Comparison of ENCODE assay signal across 7 cellular contexts in the genomic region with DNA sequence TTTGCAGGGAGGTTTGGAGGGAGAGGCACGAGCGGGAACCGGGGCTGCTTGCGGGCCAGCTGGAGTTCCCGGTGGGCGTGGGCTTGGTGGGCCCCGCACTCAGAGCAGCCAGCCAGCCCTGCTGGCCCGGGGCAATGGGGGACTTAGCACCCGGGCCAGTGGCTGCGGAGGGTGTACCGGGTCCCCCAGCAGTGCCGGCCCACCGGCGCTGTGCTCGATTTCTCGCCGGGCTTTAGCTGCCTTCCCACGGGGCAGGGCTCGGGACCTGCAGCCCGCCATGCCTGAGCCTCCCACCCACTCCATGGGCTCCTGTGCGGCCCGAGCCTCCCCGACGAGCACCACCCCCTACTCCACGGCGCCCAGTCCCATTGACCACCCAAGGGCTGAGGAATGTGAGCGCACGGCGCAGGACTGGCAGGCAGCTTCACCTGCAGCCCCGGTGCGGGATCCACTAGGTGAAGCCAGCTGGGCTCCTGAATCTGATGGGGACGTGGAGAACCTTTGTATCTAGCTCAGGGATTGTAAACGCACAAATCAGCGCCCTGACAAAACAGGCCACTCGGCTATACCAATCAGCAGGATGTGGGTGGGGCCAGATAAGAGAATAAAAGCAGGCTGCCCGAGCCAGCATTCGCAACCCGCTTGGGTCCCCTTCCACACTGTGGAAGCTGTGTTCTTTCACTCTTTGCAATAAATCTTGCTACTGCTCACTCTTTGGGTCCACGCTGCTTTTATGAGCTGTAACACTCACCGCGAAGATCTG.
DNase-seq lines count a peak whose midpoint lies in the region; ATAC-seq, FAIRE-seq and TF ChIP-seq lines count a peak whose summit lies in the region.
"Not testable (repeated sequence)": the region's sequence is repeated elsewhere in the genome, so short reads cannot be mapped to it uniquely, and the experiment has no call there.

No MANE protein-coding gene starts in this region.

- TF ChIP-seq RAD21 in K562 (CRISPR knock-in tag; conservative IDR thresholded peaks at IDR 0.05 in 1 of 2, IDR thresholded peaks at IDR 0.05 in 1 of 2) = not testable (repeated sequence)

- intact Hi-C loops in K562 (cut with micrococcal nuclease); spleen (cut with DNase I; ENCODE audit: low total_unique reads); stomach (cut with DNase I; ENCODE audit: low total_unique reads): not testable (repeated sequence)

- not testable (repeated sequence) for H3K27ac ChIP-seq in K562 (ENCODE audit: extremely low read depth, low read depth, low read length); right atrium auricular region; spleen; stomach

- not testable (repeated sequence) for H3K9me1 ChIP-seq in K562 (ENCODE audit: control insufficient read depth, insufficient read depth, low read length)

- DNase-seq in Jurkat, Clone E6-1 (ENCODE audit: low read depth, low spot score); K562 (ENCODE audit: extremely low read depth in 1 of 4, low spot score in 3 of 4); nephron progenitor cell: not testable (repeated sequence)
- DNase-seq in right atrium auricular region (ENCODE audit: low spot score) (peak; percentile 11), spleen (peak; percentile 66), stomach (peak; percentile 3), type B pancreatic cell (ENCODE audit: extremely low spot score, unreplicated experiment) (peak; percentile 51)

- POLR2A ChIA-PET in K562 (lab: Yijun Ruan, JAX) = not testable (repeated sequence)

- not testable (repeated sequence) for H3K79me2 ChIP-seq in K562 (ENCODE audit: control insufficient read depth, insufficient read depth, low read length)

- H3K9me3 ChIP-seq in K562 (replicated peaks; ENCODE audit: control insufficient read depth, insufficient read depth, low read depth, low read length); right atrium auricular region; spleen; stomach: not testable (repeated sequence)

- H3K4me3 Mint-ChIP-seq in nephron progenitor cell, type B pancreatic cell: not testable (repeated sequence)

- not testable (repeated sequence) for FAIRE-seq in K562 (lab: Jason Lieb, UNC)

- peaks cover 19% of the 10 kb centered on the region for H3K9me3 Mint-ChIP-seq in nephron progenitor cell
- not testable (repeated sequence) for H3K9me3 Mint-ChIP-seq in type B pancreatic cell

- CTCF ChIA-PET in K562 (lab: Yijun Ruan, JAX; ENCODE audit: low intra/inter-chr PET ratio) = not testable (repeated sequence)

- H3K27me3 ChIP-seq in K562 (ENCODE audit: control insufficient read depth in 2 of 2, insufficient read depth in 2 of 2, low read length in 2 of 2) = peaks cover 3 to 39% of the 10 kb centered on the region in 2 experiments; a peak in 4 of 5 replicates
- not testable (repeated sequence) for H3K27me3 ChIP-seq in right atrium auricular region; spleen (replicated peaks in 1 of 7); stomach

- not testable (repeated sequence) for H3K9ac ChIP-seq in K562 (ENCODE audit: insufficient read depth in 1 of 2, low read depth in 2 of 2, low read length in 2 of 2)

- H3K36me3 Mint-ChIP-seq in nephron progenitor cell (ENCODE audit: low read depth); type B pancreatic cell: not testable (repeated sequence)

- H3K27me3 Mint-ChIP-seq in nephron progenitor cell (ENCODE audit: low read depth, poor library complexity) = peaks cover 17% of the 10 kb centered on the region
- H3K27me3 Mint-ChIP-seq in type B pancreatic cell = not testable (repeated sequence)

- peak overlapping the region; percentile 27 for H3K27ac Mint-ChIP-seq in nephron progenitor cell
- H3K27ac Mint-ChIP-seq in type B pancreatic cell = not testable (repeated sequence)

- not testable (repeated sequence) for H3K4me1 Mint-ChIP-seq in nephron progenitor cell; type B pancreatic cell (ENCODE audit: unreplicated experiment)

- TF ChIP-seq CTCF in K562 (IDR thresholded peaks at IDR 0.05 in 2 of 3, conservative IDR thresholded peaks at IDR 0.05 in 1 of 3; ENCODE audit: insufficient read depth in 2 of 3, low read depth in 1 of 3, low read length in 3 of 3); right atrium auricular region (IDR thresholded peaks at IDR 0.05); nephron progenitor cell (IDR thresholded peaks at IDR 0.05); spleen (IDR thresholded peaks at IDR 0.05 in 8 of 11, conservative IDR thresholded peaks at IDR 0.05 in 3 of 11); stomach (IDR thresholded peaks at IDR 0.05); type B pancreatic cell (conservative IDR thresholded peaks at IDR 0.05): not testable (repeated sequence)

- in situ Hi-C loops in K562 (cut with MboI) = not testable (repeated sequence)

- 0 out of 2 replicates have a peak overlapping the region, but pooled peaks have one; percentile 18 for H3K4me3 ChIP-seq in Jurkat, Clone E6-1 (ENCODE audit: low read length)
- not testable (repeated sequence) for H3K4me3 ChIP-seq in K562, right atrium auricular region, spleen, stomach

- H2AFZ ChIP-seq in K562 (ENCODE audit: low read depth, low read length) = not testable (repeated sequence)

- 16% methylated on average over 14 of the region's 41 CpGs for WGBS in K562 (ENCODE audit: insufficient coverage, low coverage, missing lambda C conversion rate)
- 84 to 93% (median 87%) methylated on average over 7 to 41 of the region's 41 CpGs for WGBS in spleen, 5 donors
- WGBS in stomach, 5 donors = 80 to 86% (median 85%) methylated on average over 24 to 38 of the region's 41 CpGs

- TF ChIP-seq POLR2A in K562 (conservative IDR thresholded peaks at IDR 0.05) = peak; percentile 45; the same call in 1 of the 2 replicates
- not testable (repeated sequence) for TF ChIP-seq POLR2A in spleen (IDR thresholded peaks at IDR 0.05); stomach (IDR thresholded peaks at IDR 0.05)

- ATAC-seq in K562 = not testable (repeated sequence)

- not testable (repeated sequence) for H3K4me1 ChIP-seq in K562 (replicated peaks in 1 of 2; ENCODE audit: control insufficient read depth in 2 of 2, insufficient read depth in 2 of 2, low read length in 2 of 2); right atrium auricular region; spleen; stomach

- H4K20me1 ChIP-seq in K562 (replicated peaks; ENCODE audit: control insufficient read depth, insufficient read depth, low read length) = not testable (repeated sequence)

- BruUV-seq in K562 (replicated peaks; lab: Mats Ljungman, UMichigan) = not testable (repeated sequence)

- H3K4me2 ChIP-seq in K562 (ENCODE audit: insufficient read depth, low read length) = not testable (repeated sequence)

- not testable (repeated sequence) for H3K36me3 ChIP-seq in K562 (ENCODE audit: control insufficient read depth, insufficient read depth, low read length); right atrium auricular region; spleen; stomach

- TF ChIP-seq EP300 in K562 (IDR thresholded peaks at IDR 0.05; ENCODE audit: low read length); stomach (IDR thresholded peaks at IDR 0.05): not testable (repeated sequence)

TF ChIP-seq in K562, 482 proteins besides CTCF, POLR2A, EP300 and RAD21:
- TF ChIP-seq NFYB (IDR thresholded peaks at IDR 0.05; ENCODE audit: extremely low read depth, insufficient read length) (peak; percentile 36), POLR2G (IDR thresholded peaks at IDR 0.05; ENCODE audit: low read depth, low read length) (0 out of 2 replicates have a peak, but pooled peaks have one; percentile 23), GTF2A2 (tag; IDR thresholded peaks at IDR 0.05) (peak; percentile 66; the same call in 1 of the 2 replicates), SREBF1 (IDR thresholded peaks at IDR 0.05; ENCODE audit: borderline replicate concordance, low read depth, low read length) (peak; percentile 91)
